In genomic region chr5:45692481-45692880, GRCh38 we compare ENCODE assay signal across 1 cellular context.
TF ChIP-seq lines count a peak whose summit lies in the region.

No MANE protein-coding gene starts in this region.

TF ChIP-seq in GM23338, 12 proteins besides CTCF, POLR2A, EP300 and RAD21 (continued from another document):
- TF ChIP-seq, protein P1, sequence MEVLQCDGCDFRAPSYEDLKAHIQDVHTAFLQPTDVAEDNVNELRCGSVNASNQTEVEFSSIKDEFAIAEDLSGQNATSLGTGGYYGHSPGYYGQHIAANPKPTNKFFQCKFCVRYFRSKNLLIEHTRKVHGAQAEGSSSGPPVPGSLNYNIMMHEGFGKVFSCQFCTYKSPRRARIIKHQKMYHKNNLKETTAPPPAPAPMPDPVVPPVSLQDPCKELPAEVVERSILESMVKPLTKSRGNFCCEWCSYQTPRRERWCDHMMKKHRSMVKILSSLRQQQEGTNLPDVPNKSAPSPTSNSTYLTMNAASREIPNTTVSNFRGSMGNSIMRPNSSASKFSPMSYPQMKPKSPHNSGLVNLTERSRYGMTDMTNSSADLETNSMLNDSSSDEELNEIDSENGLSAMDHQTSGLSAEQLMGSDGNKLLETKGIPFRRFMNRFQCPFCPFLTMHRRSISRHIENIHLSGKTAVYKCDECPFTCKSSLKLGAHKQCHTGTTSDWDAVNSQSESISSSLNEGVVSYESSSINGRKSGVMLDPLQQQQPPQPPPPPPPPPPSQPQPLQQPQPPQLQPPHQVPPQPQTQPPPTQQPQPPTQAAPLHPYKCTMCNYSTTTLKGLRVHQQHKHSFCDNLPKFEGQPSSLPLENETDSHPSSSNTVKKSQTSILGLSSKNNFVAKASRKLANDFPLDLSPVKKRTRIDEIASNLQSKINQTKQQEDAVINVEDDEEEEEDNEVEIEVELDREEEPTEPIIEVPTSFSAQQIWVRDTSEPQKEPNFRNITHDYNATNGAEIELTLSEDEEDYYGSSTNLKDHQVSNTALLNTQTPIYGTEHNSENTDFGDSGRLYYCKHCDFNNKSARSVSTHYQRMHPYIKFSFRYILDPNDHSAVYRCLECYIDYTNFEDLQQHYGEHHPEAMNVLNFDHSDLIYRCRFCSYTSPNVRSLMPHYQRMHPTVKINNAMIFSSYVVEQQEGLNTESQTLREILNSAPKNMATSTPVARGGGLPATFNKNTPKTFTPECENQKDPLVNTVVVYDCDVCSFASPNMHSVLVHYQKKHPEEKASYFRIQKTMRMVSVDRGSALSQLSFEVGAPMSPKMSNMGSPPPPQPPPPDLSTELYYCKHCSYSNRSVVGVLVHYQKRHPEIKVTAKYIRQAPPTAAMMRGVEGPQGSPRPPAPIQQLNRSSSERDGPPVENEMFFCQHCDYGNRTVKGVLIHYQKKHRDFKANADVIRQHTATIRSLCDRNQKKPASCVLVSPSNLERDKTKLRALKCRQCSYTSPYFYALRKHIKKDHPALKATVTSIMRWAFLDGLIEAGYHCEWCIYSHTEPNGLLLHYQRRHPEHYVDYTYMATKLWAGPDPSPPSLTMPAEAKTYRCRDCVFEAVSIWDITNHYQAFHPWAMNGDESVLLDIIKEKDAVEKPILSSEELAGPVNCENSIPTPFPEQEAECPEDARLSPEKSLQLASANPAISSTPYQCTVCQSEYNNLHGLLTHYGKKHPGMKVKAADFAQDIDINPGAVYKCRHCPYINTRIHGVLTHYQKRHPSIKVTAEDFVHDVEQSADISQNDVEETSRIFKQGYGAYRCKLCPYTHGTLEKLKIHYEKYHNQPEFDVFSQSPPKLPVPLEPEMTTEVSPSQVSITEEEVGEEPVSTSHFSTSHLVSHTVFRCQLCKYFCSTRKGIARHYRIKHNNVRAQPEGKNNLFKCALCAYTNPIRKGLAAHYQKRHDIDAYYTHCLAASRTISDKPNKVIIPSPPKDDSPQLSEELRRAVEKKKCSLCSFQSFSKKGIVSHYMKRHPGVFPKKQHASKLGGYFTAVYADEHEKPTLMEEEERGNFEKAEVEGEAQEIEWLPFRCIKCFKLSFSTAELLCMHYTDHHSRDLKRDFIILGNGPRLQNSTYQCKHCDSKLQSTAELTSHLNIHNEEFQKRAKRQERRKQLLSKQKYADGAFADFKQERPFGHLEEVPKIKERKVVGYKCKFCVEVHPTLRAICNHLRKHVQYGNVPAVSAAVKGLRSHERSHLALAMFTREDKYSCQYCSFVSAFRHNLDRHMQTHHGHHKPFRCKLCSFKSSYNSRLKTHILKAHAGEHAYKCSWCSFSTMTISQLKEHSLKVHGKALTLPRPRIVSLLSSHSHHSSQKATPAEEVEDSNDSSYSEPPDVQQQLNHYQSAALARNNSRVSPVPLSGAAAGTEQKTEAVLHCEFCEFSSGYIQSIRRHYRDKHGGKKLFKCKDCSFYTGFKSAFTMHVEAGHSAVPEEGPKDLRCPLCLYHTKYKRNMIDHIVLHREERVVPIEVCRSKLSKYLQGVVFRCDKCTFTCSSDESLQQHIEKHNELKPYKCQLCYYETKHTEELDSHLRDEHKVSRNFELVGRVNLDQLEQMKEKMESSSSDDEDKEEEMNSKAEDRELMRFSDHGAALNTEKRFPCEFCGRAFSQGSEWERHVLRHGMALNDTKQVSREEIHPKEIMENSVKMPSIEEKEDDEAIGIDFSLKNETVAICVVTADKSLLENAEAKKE (CRISPR knock-in tag; IDR thresholded peaks at IDR 0.05): no peak
- TF ChIP-seq EZH2phosphoT487 (IDR thresholded peaks at IDR 0.05; ENCODE audit: unreplicated experiment): no peak
